In the genomic region with DNA sequence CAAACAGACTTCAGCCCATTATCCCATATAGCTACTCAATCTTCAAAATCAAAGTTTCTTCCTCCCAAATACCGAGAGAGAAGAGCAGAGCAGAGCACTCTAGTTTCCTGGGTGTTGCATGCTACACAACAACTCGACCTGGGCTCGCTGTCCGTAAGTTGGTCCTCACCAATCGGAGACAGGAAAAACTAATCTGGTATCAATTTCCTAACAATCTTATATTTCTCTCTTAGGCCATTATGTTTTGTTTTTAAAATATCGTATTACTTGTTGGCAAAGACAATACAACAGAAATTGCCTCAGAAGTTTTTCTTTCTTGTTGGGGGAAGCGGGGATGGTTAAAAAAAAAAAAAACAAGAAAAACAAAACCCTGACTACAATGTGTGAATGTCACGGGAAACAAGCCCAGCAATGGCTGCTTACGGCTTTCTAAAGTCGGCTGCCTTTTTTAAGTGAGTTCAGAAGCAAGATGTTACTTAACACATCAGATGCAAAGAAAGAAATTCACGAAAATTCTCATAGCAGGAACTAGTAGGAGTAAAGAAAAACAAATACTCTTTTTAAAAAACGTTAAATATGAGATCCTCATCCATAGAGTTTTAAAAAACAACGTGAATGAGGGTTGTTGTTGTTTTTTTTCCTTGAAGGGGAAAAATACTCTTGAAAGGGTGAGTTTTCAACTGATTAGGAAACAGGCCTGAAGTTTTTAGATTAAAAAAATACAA, we compare ENCODE assay signal across 1 cellular context.
TF ChIP-seq lines count a peak whose summit lies in the region.

No MANE protein-coding gene starts in this region.

TF ChIP-seq in SK-N-SH treated with all-trans-retinoic acid at 6 μM for 48 hours, 23 proteins besides CTCF, POLR2A, EP300 and RAD21 (continued from another document):
- no peak for TF ChIP-seq ZNF565 (CRISPR knock-in tag; conservative IDR thresholded peaks at IDR 0.05; ENCODE audit: low read depth)
